Comparison of ENCODE assay signal across 8 cellular contexts in the genomic region with DNA sequence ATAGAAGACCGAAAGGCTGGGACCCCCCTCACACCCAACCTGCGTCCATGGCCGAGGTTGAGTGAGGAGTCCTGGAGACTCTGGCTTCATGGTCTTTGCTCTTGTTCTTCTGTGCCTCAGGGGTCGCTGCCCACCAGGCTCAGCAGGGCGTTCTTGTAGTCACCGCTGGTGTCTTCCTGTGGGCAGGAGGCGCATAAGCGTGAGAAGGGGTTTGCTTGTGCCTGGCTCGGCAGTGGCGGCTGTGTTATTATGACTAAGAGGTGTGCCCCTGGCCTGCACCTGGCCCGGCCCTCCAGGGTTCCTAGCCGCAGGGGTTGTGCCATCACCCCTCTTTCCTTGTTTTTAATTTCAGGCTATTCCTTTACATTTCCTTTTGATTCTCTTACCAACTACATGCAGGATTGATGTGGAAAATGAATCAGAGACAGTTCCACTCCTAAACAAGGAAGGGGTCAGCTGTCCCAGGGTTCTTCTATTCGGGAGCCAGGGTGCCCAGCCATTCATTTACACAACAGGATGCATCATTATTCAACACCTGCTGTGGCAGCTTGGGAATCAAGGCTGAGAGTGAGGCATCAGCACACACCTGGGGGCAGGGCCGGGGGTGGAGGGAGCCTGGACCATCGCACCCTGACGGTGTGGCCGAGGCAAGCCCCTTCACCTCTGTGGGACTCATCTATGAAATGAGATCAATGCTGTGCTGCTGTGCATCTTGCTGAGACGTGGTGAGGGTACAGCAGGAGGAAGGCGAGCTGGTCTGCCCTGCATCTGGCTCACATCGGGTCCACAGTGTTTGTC. TPM values are rescaled to one million over a fixed set of nuclear protein-coding genes. Genes with fewer than 3 reads are reported as not detected.
"Had no signal": no experiment of that assay in that cellular context is flagged by ENCODE, and none has a peak within 500 bp of the region (broad histone marks: within the 10 kb centered on the region; RNA-seq: fewer than 3 reads in every experiment).

No MANE protein-coding gene starts in this region.

RNA-seq across cellular contexts. Expression of a gene that starts 15.0 kb away (rescaled TPM):
- total RNA-seq: K562, LHCN-M2, OCI-LY7, SJCRH30 had no signal
- polyA plus RNA-seq: K562 had no signal

RNA-seq across cellular contexts. Expression of a gene that starts 22.6 kb away (rescaled TPM):
- total RNA-seq: K562, LHCN-M2, MCF 10A, OCI-LY7, Right ventricle myocardium inferior, RPMI7951, SK-MEL-5 had no signal
- polyA plus RNA-seq: K562 had no signal
